8 cellular contexts compared by ENCODE assay signal in the genomic region with DNA sequence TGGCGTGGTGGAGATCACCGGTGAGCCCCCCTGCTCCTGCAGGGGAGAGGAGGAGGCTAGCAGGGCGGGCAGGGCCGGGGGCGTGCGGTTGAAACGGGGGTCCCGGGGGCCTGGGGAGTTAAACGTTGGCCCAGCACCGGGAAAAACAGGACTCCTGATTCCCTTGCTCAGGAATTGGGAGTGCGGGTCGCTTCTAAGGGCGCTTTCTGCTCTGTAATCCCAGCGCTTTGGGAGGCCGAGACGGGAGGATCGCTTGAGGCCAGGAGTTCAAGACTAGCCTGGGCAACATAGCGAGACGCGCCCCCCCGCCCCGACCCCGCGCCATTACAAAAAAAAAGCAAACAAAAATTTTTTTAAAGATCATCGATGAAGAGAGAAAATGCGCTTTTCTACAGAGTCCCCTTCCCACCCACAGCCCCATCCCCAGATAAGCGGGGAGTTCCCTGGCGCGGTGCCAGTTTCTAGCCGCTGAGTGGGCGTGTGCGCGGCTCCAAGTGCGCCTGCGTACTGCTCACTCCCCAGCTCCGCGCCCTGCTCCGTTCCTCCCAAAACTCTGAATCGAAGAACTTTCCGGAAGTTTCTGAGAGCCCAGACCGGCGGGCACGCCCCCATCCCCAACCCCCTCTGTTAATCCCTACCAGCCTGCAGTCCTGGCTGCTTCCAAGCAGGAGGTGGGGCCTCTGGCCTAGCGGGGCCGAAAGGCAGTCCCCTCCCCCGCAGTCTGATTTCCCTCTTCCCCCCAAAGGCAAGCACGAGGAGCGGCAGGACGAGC. TPM values are rescaled to one million over a fixed set of nuclear protein-coding genes. Genes with fewer than 3 reads are reported as not detected.
A peak's percentile ranks its signal among the peaks of the same experiment; 100 is the strongest.
DNase-seq lines count a peak whose midpoint lies in the region; FAIRE-seq and TF ChIP-seq lines count a peak whose summit lies in the region.

No MANE protein-coding gene starts in this region.

- peak overlapping the region; percentile 78 for H3K4me2 ChIP-seq in keratinocyte (ENCODE audit: control insufficient read depth, extremely low read depth, insufficient read depth, low read depth, low read length)

- peak overlapping the region; percentile 77 for H3K4me3 ChIP-seq in Caco-2 (ENCODE audit: low read depth, low read length)
- peak overlapping the region; percentile 76 to 95 (median 77) for H3K4me3 ChIP-seq in keratinocyte (ENCODE audit: control insufficient read depth in 2 of 3, extremely low read depth in 1 of 3, insufficient read depth in 2 of 3, low read depth in 1 of 3, low read length in 3 of 3)

- H3K9me3 ChIP-seq in Caco-2 (no peaks in the 10 kb centered on the region), keratinocyte (ENCODE audit: control insufficient read depth, low read depth, low read length) (no peaks in the 10 kb centered on the region)

- peaks cover 15% of the 10 kb centered on the region for H3K4me1 ChIP-seq in Caco-2
- peaks cover 47% of the 10 kb centered on the region for H3K4me1 ChIP-seq in keratinocyte (ENCODE audit: control insufficient read depth, extremely low read depth, insufficient read depth, low read length)

- H3K36me3 Mint-ChIP-seq in Caco-2 (ENCODE audit: insufficient read depth, unreplicated experiment), result peaks cover 7% of the 10 kb centered on the region

- H3K27me3 Mint-ChIP-seq in Caco-2 (ENCODE audit: insufficient read depth, unreplicated experiment), result no peaks in the 10 kb centered on the region

- intact Hi-C loops in Caco-2 (cut with micrococcal nuclease; ENCODE audit: unreplicated experiment), result no loop called here

- no peak for FAIRE-seq in keratinocyte (lab: Jason Lieb, UNC)

- no peaks in the 10 kb centered on the region for H3K9me3 Mint-ChIP-seq in Caco-2 (ENCODE audit: unreplicated experiment)

- CTCF ChIA-PET in Caco-2 (lab: Charles Lee), result interaction anchor here (1.4 to 2.2 kb wide), 2 partner anchors 11 kb away, joined by 5 to 13 read pairs; no protein-coding TSS in a partner anchor

- peak overlapping the region; percentile 71 for H3K27ac ChIP-seq in keratinocyte (ENCODE audit: control insufficient read depth, insufficient read depth, low read length)

- peaks cover 4% of the 10 kb centered on the region for H3K79me2 ChIP-seq in keratinocyte (ENCODE audit: control insufficient read depth, insufficient read depth, low read length)

- peak overlapping the region; percentile 91 for H3K4me3 Mint-ChIP-seq in Caco-2 (ENCODE audit: unreplicated experiment)

- no TSS peak for BruUV-seq in Caco-2 (replicated peaks; lab: Mats Ljungman, UMichigan)

- H3K9me1 ChIP-seq in keratinocyte (ENCODE audit: control insufficient read depth, extremely low read depth, insufficient read depth, low read length), result no peaks in the 10 kb centered on the region

- DNase-seq in Caco-2 (peak; percentile 69 to 79), GOT3 (lab: John Stamatoyannopoulos, UW) (peak; percentile 24), NCI-H2196 (lab: John Stamatoyannopoulos, UW; ENCODE audit: unreplicated experiment) (peak; percentile 87), keratinocyte (ENCODE audit: low read depth, low spot score) (no peak), NCI-H1105 treated with DMSO at 0.1 percent for 48 hours (lab: John Stamatoyannopoulos, UW) (no peak)
- peak; percentile 80 for DNase-seq in activated CD4-positive, CD25-positive, alpha-beta regulatory T cell treated with anti-CD3 and anti-CD28 coated beads, Interleukin-2, amount 50 U/mL, for 72 hours
- DNase-seq in central memory CD4-positive, alpha-beta T cell, result peak; percentile 72
- peak; percentile 82 for DNase-seq in stimulated activated CD4-positive, alpha-beta T cell treated with anti-CD3 and anti-CD28 coated beads, Interleukin-12 subunit alpha, Interleukin-12 subunit beta, amount 100 ng/mL, for 4 hours

- H3K27ac Mint-ChIP-seq in Caco-2 (ENCODE audit: unreplicated experiment), result peak overlapping the region; percentile 32

- H3K4me1 Mint-ChIP-seq in Caco-2 (ENCODE audit: low read depth, unreplicated experiment), result peaks cover 6% of the 10 kb centered on the region

- no peaks in the 10 kb centered on the region for H4K20me1 ChIP-seq in keratinocyte (ENCODE audit: control insufficient read depth, extremely low read depth, insufficient read depth, low read length)

- H3K27me3 ChIP-seq in Caco-2 (replicated peaks; ENCODE audit: control insufficient read depth, insufficient read depth, low read length) (no peaks in the 10 kb centered on the region), keratinocyte (ENCODE audit: control insufficient read depth, extremely low read depth, insufficient read depth, low read length) (no peaks in the 10 kb centered on the region)

- POLR2A ChIA-PET in Caco-2 (lab: Charles Lee), result no interaction called here

- H2AFZ ChIP-seq in keratinocyte (ENCODE audit: control insufficient read depth, low read length), result no peak overlapping the region

- no peak for TF ChIP-seq CTCF in Caco-2 (IDR thresholded peaks at IDR 0.05; ENCODE audit: insufficient read depth in 1 of 2, low read depth in 1 of 2, low read length in 1 of 2, severe bottlenecking in 1 of 2, unreplicated experiment in 1 of 2)
- no peak for TF ChIP-seq CTCF in keratinocyte (optimal IDR thresholded peaks at IDR 0.05 in 1 of 3, IDR thresholded peaks at IDR 0.05 in 1 of 3, conservative IDR thresholded peaks at IDR 0.05 in 1 of 3; ENCODE audit: extremely low read depth in 1 of 3, insufficient read depth in 2 of 3, low read length in 3 of 3)

- H3K9ac ChIP-seq in keratinocyte (ENCODE audit: control insufficient read depth, extremely low read depth, insufficient read depth, low read length), result peak overlapping the region; percentile 89

- no peaks in the 10 kb centered on the region for H3K36me3 ChIP-seq in Caco-2 (ENCODE audit: control insufficient read depth, insufficient read depth, low read length)
- H3K36me3 ChIP-seq in keratinocyte (ENCODE audit: control insufficient read depth in 2 of 2, extremely low read depth in 1 of 2, insufficient read depth in 2 of 2, low read length in 2 of 2), result peaks cover 2 to 9% of the 10 kb centered on the region in 2 experiments

- dilution Hi-C loops in keratinocyte (cut with MboI; ENCODE audit: extremely low pct_ligation_motif_present, low sequenced_read_pairs), result no loop called here

RNA-seq across cellular contexts. Expression of a gene that starts 0.8 kb away (rescaled TPM):
- total RNA-seq in Caco-2 (2022), result 82.1 and 89.1 TPM in 2 replicates
- 460 to 1,644 TPM (median 478 TPM) in 3 replicates for polyA plus RNA-seq in keratinocyte
- polyA plus RNA-seq in keratinocyte (2011; ENCODE audit: low read depth), result 1,835 TPM
- 1,014 and 2,934 TPM in 2 replicates for polyA plus RNA-seq in keratinocyte (2011; cell fraction: cytosol; rRNA removed)
- 815 and 1,237 TPM in 2 replicates for polyA plus RNA-seq in keratinocyte (2011; cell fraction: nucleus; rRNA removed)
- polyA plus RNA-seq in keratinocyte (2012; ENCODE audit: low replicate concordance), result 1,130 and 7,717 TPM in 2 replicates
- 147 to 577 TPM (median 569 TPM) in 3 replicates for polyA minus RNA-seq in keratinocyte
- polyA minus RNA-seq in keratinocyte (2011; cell fraction: cytosol; rRNA and poly(A)+ RNA removed), result 2,222 TPM
- polyA minus RNA-seq in keratinocyte (2011; cell fraction: nucleus; rRNA and poly(A)+ RNA removed), result 585 and 748 TPM in 2 replicates

RNA-seq across cellular contexts. Expression of a gene that starts 55.5 kb away (rescaled TPM):
- 141 and 150 TPM in 2 replicates for total RNA-seq in Caco-2 (2022)
- 88.1 to 130 TPM (median 116 TPM) in 3 replicates for polyA plus RNA-seq in keratinocyte
- 55.4 TPM for polyA plus RNA-seq in keratinocyte (2011; ENCODE audit: low read depth)
- 122 and 131 TPM in 2 replicates for polyA plus RNA-seq in keratinocyte (2011; cell fraction: cytosol; rRNA removed)
- 139 and 153 TPM in 2 replicates for polyA plus RNA-seq in keratinocyte (2011; cell fraction: nucleus; rRNA removed)
- polyA plus RNA-seq in keratinocyte (2012; ENCODE audit: low replicate concordance), result 142 and 228 TPM in 2 replicates
- polyA minus RNA-seq in keratinocyte, result 96.6 to 165 TPM (median 132 TPM) in 3 replicates
- polyA minus RNA-seq in keratinocyte (2011; cell fraction: cytosol; rRNA and poly(A)+ RNA removed), result 173 TPM
- polyA minus RNA-seq in keratinocyte (2011; cell fraction: nucleus; rRNA and poly(A)+ RNA removed), result 96.8 and 151 TPM in 2 replicates

Comparison
In these comparisons a context has a peak if more than half of its experiments do, and no peak if none do; other contexts are left out.
1. DNase-seq: peak in Caco-2 (2 of 2), GOT3 (single experiment), NCI-H2196 (single experiment), activated CD4-positive, CD25-positive, alpha-beta regulatory T cell treated with anti-CD3 and anti-CD28 coated beads, Interleukin-2, amount 50 U/mL, for 72 hours (single experiment), central memory CD4-positive, alpha-beta T cell (single experiment) and stimulated activated CD4-positive, alpha-beta T cell treated with anti-CD3 and anti-CD28 coated beads, Interleukin-12 subunit alpha, Interleukin-12 subunit beta, amount 100 ng/mL, for 4 hours (single experiment); none in keratinocyte (single experiment) and NCI-H1105 treated with DMSO at 0.1 percent for 48 hours (single experiment).